In genomic region chr19:40216013-40216776, GRCh38 we compare ENCODE assay signal across 1 cellular context.
A peak's percentile ranks its signal among the peaks of the same experiment; 100 is the strongest.
TF ChIP-seq lines count a peak whose summit lies in the region.

No MANE protein-coding gene starts in this region.

TF ChIP-seq in HepG2, 621 proteins besides CTCF, POLR2A, EP300 and RAD21:
- TF ChIP-seq MAFK (conservative IDR thresholded peaks at IDR 0.05 in 1 of 2, IDR thresholded peaks at IDR 0.05 in 1 of 2; ENCODE audit: low read length in 2 of 2), result peak; percentile 51 to 54; a peak in 2 of 4 replicates
- TF ChIP-seq BATF2 (CRISPR knock-in tag; IDR thresholded peaks at IDR 0.05), result 0 out of 2 replicates have a peak, but pooled peaks have one; percentile 29
- no peak for TF ChIP-seq MXI1 (IDR thresholded peaks at IDR 0.05; ENCODE audit: borderline replicate concordance, low read depth, low read length)
- TF ChIP-seq ZNF276 (CRISPR knock-in tag; IDR thresholded peaks at IDR 0.05; ENCODE audit: low read depth), result no peak
